19 cellular contexts compared by ENCODE assay signal in genomic region chr10:113441220-113441619, GRCh38.
DNase-seq lines count a peak whose midpoint lies in the region; ATAC-seq and TF ChIP-seq lines count a peak whose summit lies in the region.
"Had no signal": no experiment of that assay in that cellular context is flagged by ENCODE, and none has a peak within 500 bp of the region (broad histone marks: within the 10 kb centered on the region; RNA-seq: fewer than 3 reads in every experiment).

No MANE protein-coding gene starts in this region.

- no peak overlapping the region for H3K27ac ChIP-seq in esophagus muscularis mucosa (replicated peaks in 1 of 4)
- H3K27ac ChIP-seq: dorsolateral prefrontal cortex, parathyroid adenoma, spleen had no signal

- intact Hi-C loops in esophagus muscularis mucosa (cut with DNase I), result loop anchor here (5.0 kb wide), 1 partner anchor 81 kb away; no protein-coding TSS in a partner anchor

- H3K4me3 ChIP-seq in MG63 (no peak overlapping the region), esophagus muscularis mucosa (no peak overlapping the region), retinal pigment epithelial cell (ENCODE audit: low read length) (no peak overlapping the region)
- H3K4me3 ChIP-seq: dorsolateral prefrontal cortex, GM12878, K562, spleen had no signal

- H3K36me3 ChIP-seq in MG63 (no peaks in the 10 kb centered on the region), esophagus muscularis mucosa (no peaks in the 10 kb centered on the region)
- H3K36me3 ChIP-seq: spleen had no signal

- no peak overlapping the region for H3K27ac Mint-ChIP-seq in stimulated activated naive B cell treated with anti-CD40 and anti-IgM and Interleukin-4, amounts not matched to agents 10 μg/mL and 1 μg/mL and 100 μg/mL, for 72 hours
- H3K27ac Mint-ChIP-seq: activated naive CD4-positive, alpha-beta T cell treated with anti-CD3 and anti-CD28 coated beads, Interleukin-2, amount 10 ng/mL, durations not matched to agents 7 days and 5 days; CD4-positive, alpha-beta T cell; stimulated activated naive CD8-positive, alpha-beta T cell treated with anti-CD3 and anti-CD28 coated beads, Interleukin-15, amount 100 ng/mL, for 72 hours had no signal

- no peak overlapping the region for H3K4me3 Mint-ChIP-seq in stimulated activated naive B cell treated with anti-CD40 and anti-IgM and Interleukin-4, amounts not matched to agents 10 μg/mL and 1 μg/mL and 100 μg/mL, for 72 hours
- H3K4me3 Mint-ChIP-seq: activated naive CD4-positive, alpha-beta T cell treated with anti-CD3 and anti-CD28 coated beads, Interleukin-2, amount 10 ng/mL, durations not matched to agents 7 days and 5 days; CD4-positive, alpha-beta T cell; stimulated activated naive CD8-positive, alpha-beta T cell treated with anti-CD3 and anti-CD28 coated beads, Interleukin-15, amount 100 ng/mL, for 72 hours had no signal

- no peaks in the 10 kb centered on the region for H3K36me3 Mint-ChIP-seq in stimulated activated naive B cell treated with anti-CD40 and anti-IgM and Interleukin-4, amounts not matched to agents 10 μg/mL and 1 μg/mL and 100 μg/mL, for 72 hours
- H3K36me3 Mint-ChIP-seq: activated naive CD4-positive, alpha-beta T cell treated with anti-CD3 and anti-CD28 coated beads, Interleukin-2, amount 10 ng/mL, durations not matched to agents 7 days and 5 days had no signal

- H3K27me3 ChIP-seq in MG63, result no peaks in the 10 kb centered on the region
- no peaks in the 10 kb centered on the region for H3K27me3 ChIP-seq in esophagus muscularis mucosa
- H3K27me3 ChIP-seq: spleen had no signal

- DNase-seq in COLO668 (lab: John Stamatoyannopoulos, UW; ENCODE audit: unreplicated experiment) (peak; percentile 3), MG63 (peak; percentile 17), esophagus muscularis mucosa (ENCODE audit: extremely low spot score) (no peak), retinal pigment epithelial cell (ENCODE audit: low read depth) (no peak)
- no peak for DNase-seq in stimulated activated naive B cell treated with anti-CD40 and anti-IgM and Interleukin-4, amounts not matched to agents 10 μg/mL and 1 μg/mL and 100 μg/mL, for 72 hours
- DNase-seq: activated CD4-positive, alpha-beta T cell treated with anti-CD3 and anti-CD28 coated beads for 48 hours; activated naive CD4-positive, alpha-beta T cell treated with anti-CD3 and anti-CD28 coated beads, Interleukin-2, amount 10 ng/mL, durations not matched to agents 7 days and 5 days; CD4-positive, alpha-beta T cell; dorsolateral prefrontal cortex; hippocampal formation; NCI-H2227 treated with DMSO at 0.1 percent for 48 hours; spleen; stimulated activated naive CD8-positive, alpha-beta T cell treated with anti-CD3 and anti-CD28 coated beads, Interleukin-15, amount 100 ng/mL, for 72 hours had no signal

- ATAC-seq in GM18867 (IDR thresholded peaks at IDR 0.05; ENCODE audit: unreplicated experiment), result no peak
- ATAC-seq in HG03280 (IDR thresholded peaks at IDR 0.05; ENCODE audit: unreplicated experiment), result no peak
- no peak for ATAC-seq in stimulated activated naive B cell treated with anti-CD40 and anti-IgM and Interleukin-4, amounts not matched to agents 10 μg/mL and 1 μg/mL and 100 μg/mL, for 72 hours (replicated peaks)
- ATAC-seq: GM12878; K562; Right ventricle myocardium inferior; stimulated activated naive CD8-positive, alpha-beta T cell treated with anti-CD3 and anti-CD28 coated beads, Interleukin-15, amount 100 ng/mL, for 72 hours had no signal

- no peaks in the 10 kb centered on the region for H3K4me1 ChIP-seq in esophagus muscularis mucosa
- H3K4me1 ChIP-seq: parathyroid adenoma, spleen had no signal

- 81% methylated on average over 6 of the region's 6 CpGs for WGBS in esophagus muscularis mucosa

- H3K9me3 Mint-ChIP-seq in stimulated activated naive B cell treated with anti-CD40 and anti-IgM and Interleukin-4, amounts not matched to agents 10 μg/mL and 1 μg/mL and 100 μg/mL, for 72 hours, result peaks cover 1 to 4% of the 10 kb centered on the region in 2 donors
- H3K9me3 Mint-ChIP-seq: activated naive CD4-positive, alpha-beta T cell treated with anti-CD3 and anti-CD28 coated beads, Interleukin-2, amount 10 ng/mL, durations not matched to agents 7 days and 5 days; CD4-positive, alpha-beta T cell; stimulated activated naive CD8-positive, alpha-beta T cell treated with anti-CD3 and anti-CD28 coated beads, Interleukin-15, amount 100 ng/mL, for 72 hours had no signal

- TF ChIP-seq EP300 in esophagus muscularis mucosa (IDR thresholded peaks at IDR 0.05), result no peak

- H3K4me1 Mint-ChIP-seq in stimulated activated naive B cell treated with anti-CD40 and anti-IgM and Interleukin-4, amounts not matched to agents 10 μg/mL and 1 μg/mL and 100 μg/mL, for 72 hours, result no peaks in the 10 kb centered on the region
- H3K4me1 Mint-ChIP-seq: activated naive CD4-positive, alpha-beta T cell treated with anti-CD3 and anti-CD28 coated beads, Interleukin-2, amount 10 ng/mL, durations not matched to agents 7 days and 5 days; stimulated activated naive CD8-positive, alpha-beta T cell treated with anti-CD3 and anti-CD28 coated beads, Interleukin-15, amount 100 ng/mL, for 72 hours had no signal

- TF ChIP-seq POLR2A in esophagus muscularis mucosa (IDR thresholded peaks at IDR 0.05; ENCODE audit: low read depth), result no peak

- H3K9me3 ChIP-seq in MG63 (no peaks in the 10 kb centered on the region), esophagus muscularis mucosa (no peaks in the 10 kb centered on the region)
- H3K9me3 ChIP-seq: spleen had no signal

- TF ChIP-seq CTCF in esophagus muscularis mucosa (IDR thresholded peaks at IDR 0.05), result peak in 2 of 3 experiments; percentile 9 to 27
- TF ChIP-seq CTCF in retinal pigment epithelial cell (conservative IDR thresholded peaks at IDR 0.05; ENCODE audit: low read depth, low read length), result peak; percentile 38

- H3K27me3 Mint-ChIP-seq in stimulated activated naive B cell treated with anti-CD40 and anti-IgM and Interleukin-4, amounts not matched to agents 10 μg/mL and 1 μg/mL and 100 μg/mL, for 72 hours, result no peaks in the 10 kb centered on the region

Comparison
In these comparisons a context has a peak if more than half of its experiments do, and no peak if none do; other contexts are left out.
1. DNase-seq: peak in COLO668 (single experiment) and MG63 (single experiment); none in esophagus muscularis mucosa (single experiment), retinal pigment epithelial cell (single experiment) and stimulated activated naive B cell treated with anti-CD40 and anti-IgM and Interleukin-4, amounts not matched to agents 10 μg/mL and 1 μg/mL and 100 μg/mL, for 72 hours (single experiment).